ENCODE assay signal across 9 cellular contexts in genomic region chr12:48601013-48601756, GRCh38. TPM values are rescaled to one million over a fixed set of nuclear protein-coding genes. Genes with fewer than 3 reads are reported as not detected.
DNase-seq lines count a peak whose midpoint lies in the region; ATAC-seq, FAIRE-seq and TF ChIP-seq lines count a peak whose summit lies in the region.
"Had no signal": no experiment of that assay in that cellular context is flagged by ENCODE, and none has a peak within 500 bp of the region (broad histone marks: within the 10 kb centered on the region; RNA-seq: fewer than 3 reads in every experiment).

No MANE protein-coding gene starts in this region.

- no peaks in the 10 kb centered on the region for H3K36me3 ChIP-seq in astrocyte (ENCODE audit: insufficient read depth, low read length)
- H3K36me3 ChIP-seq in tibial nerve: no peaks in the 10 kb centered on the region

- H3K9me3 Mint-ChIP-seq in astrocyte (ENCODE audit: unreplicated experiment): peaks cover 15% of the 10 kb centered on the region

- FAIRE-seq in GM19239 (lab: Jason Lieb, UNC) (peak; percentile 66), astrocyte (lab: Jason Lieb, UNC) (no peak)

- no peak overlapping the region for H3K4me3 Mint-ChIP-seq in astrocyte (ENCODE audit: unreplicated experiment)

- H2AFZ ChIP-seq in astrocyte (ENCODE audit: low read depth, low read length): no peak overlapping the region

- peak; percentile 81 for ATAC-seq in HG02885 (IDR thresholded peaks at IDR 0.05; ENCODE audit: poor library complexity, unreplicated experiment)

- H3K4me3 ChIP-seq in astrocyte (ENCODE audit: insufficient read depth, low read depth, low read length) (no peak overlapping the region), tibial nerve (no peak overlapping the region)

- no peaks in the 10 kb centered on the region for H3K27me3 Mint-ChIP-seq in astrocyte (ENCODE audit: low read depth, unreplicated experiment)

- no peak for TF ChIP-seq CTCF in astrocyte (IDR thresholded peaks at IDR 0.05; ENCODE audit: insufficient read depth, low read depth, low read length)
- no peak for TF ChIP-seq CTCF in tibial nerve (IDR thresholded peaks at IDR 0.05)

- no peaks in the 10 kb centered on the region for H3K4me1 ChIP-seq in astrocyte (ENCODE audit: insufficient read depth, low read length)
- no peaks in the 10 kb centered on the region for H3K4me1 ChIP-seq in tibial nerve

- no peak for TF ChIP-seq EP300 in tibial nerve (IDR thresholded peaks at IDR 0.05)

- H3K27ac Mint-ChIP-seq in astrocyte (ENCODE audit: unreplicated experiment): no peak overlapping the region

- 77 to 82% methylated on average over 11 of the region's 11 CpGs for WGBS in tibial nerve, 2 donors

- no peaks in the 10 kb centered on the region for H4K20me1 ChIP-seq in astrocyte (ENCODE audit: insufficient read depth, low read length)

- no peaks in the 10 kb centered on the region for H3K79me2 ChIP-seq in astrocyte (ENCODE audit: insufficient read depth, low read length)

- TF ChIP-seq POLR2A in tibial nerve (IDR thresholded peaks at IDR 0.05): no peak

- no peak overlapping the region for H3K9ac ChIP-seq in astrocyte (ENCODE audit: low read length)

- H3K36me3 Mint-ChIP-seq in astrocyte (ENCODE audit: low read depth, unreplicated experiment): peaks cover 2% of the 10 kb centered on the region

- H3K27ac ChIP-seq in astrocyte (ENCODE audit: low read depth, low read length): no peak overlapping the region
- H3K27ac ChIP-seq in tibial nerve: no peak overlapping the region

- H3K4me1 Mint-ChIP-seq in astrocyte (ENCODE audit: low read depth, unreplicated experiment): peaks cover 10% of the 10 kb centered on the region

- H3K9me3 ChIP-seq in astrocyte (ENCODE audit: insufficient read depth, low read depth, low read length) (no peaks in the 10 kb centered on the region), tibial nerve (peaks cover 0 to 38% (median 3%) of the 10 kb centered on the region in 4 donors)

- no peak overlapping the region for H3K4me2 ChIP-seq in astrocyte (ENCODE audit: low read length)

- H3K27me3 ChIP-seq in astrocyte (ENCODE audit: insufficient read depth, low read length) (no peaks in the 10 kb centered on the region), tibial nerve (no peaks in the 10 kb centered on the region)

- DNase-seq in GM19239 (ENCODE audit: insufficient read length, low spot score) (peak; percentile 5), astrocyte (ENCODE audit: low read depth) (peak; percentile 20), non-pigmented ciliary epithelial cell (ENCODE audit: low read depth) (peak; percentile 10), tibial nerve (ENCODE audit: low spot score in 2 of 2) (no peak), DMS 273 treated with DMSO at 0.1 percent for 48 hours (lab: John Stamatoyannopoulos, UW) (no peak)
- DNase-seq in effector CD4-positive, alpha-beta T cell: no peak

RNA-seq across cellular contexts. Expression of gene LALBA, which starts 31.3 kb away (rescaled TPM):
- not detected in 2 replicates for total RNA-seq in astrocyte
- not detected for total RNA-seq in tibial nerve
- total RNA-seq: dermis microvascular lymphatic vessel endothelial cell, NCI-H460 had no signal

Comparison
In these comparisons a context has a peak if more than half of its experiments do, and no peak if none do; other contexts are left out.
1. DNase-seq: peak in GM19239 (single experiment), astrocyte (single experiment) and non-pigmented ciliary epithelial cell (single experiment); none in effector CD4-positive, alpha-beta T cell (single experiment), tibial nerve (0 of 2) and DMS 273 treated with DMSO at 0.1 percent for 48 hours (single experiment).